2 cellular contexts compared by ENCODE assay signal in the genomic region with DNA sequence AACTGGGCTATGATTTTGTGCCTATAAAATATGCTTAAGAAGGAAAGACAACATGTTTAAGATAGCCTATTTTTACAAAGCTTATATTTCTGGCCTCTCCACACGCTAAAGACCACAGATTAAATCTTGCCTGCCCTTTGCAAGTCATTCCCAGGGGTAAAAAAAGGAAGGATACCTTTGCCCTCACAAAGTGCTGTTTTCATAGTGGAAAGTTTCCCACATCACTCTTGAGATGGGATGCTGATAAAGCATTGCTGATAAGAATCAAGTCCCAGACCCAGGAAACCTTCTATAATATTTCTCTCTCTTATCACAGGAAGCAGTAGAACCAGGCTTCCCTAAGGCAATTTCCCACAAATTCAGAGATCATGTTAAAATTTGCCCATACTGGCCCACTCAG.
TF ChIP-seq lines count a peak whose summit lies in the region.

No MANE protein-coding gene starts in this region.

TF ChIP-seq in SK-N-SH, 30 proteins besides CTCF, POLR2A, EP300 and RAD21 (continued from another document):
- TF ChIP-seq, protein P1, sequence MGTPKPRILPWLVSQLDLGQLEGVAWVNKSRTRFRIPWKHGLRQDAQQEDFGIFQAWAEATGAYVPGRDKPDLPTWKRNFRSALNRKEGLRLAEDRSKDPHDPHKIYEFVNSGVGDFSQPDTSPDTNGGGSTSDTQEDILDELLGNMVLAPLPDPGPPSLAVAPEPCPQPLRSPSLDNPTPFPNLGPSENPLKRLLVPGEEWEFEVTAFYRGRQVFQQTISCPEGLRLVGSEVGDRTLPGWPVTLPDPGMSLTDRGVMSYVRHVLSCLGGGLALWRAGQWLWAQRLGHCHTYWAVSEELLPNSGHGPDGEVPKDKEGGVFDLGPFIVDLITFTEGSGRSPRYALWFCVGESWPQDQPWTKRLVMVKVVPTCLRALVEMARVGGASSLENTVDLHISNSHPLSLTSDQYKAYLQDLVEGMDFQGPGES (IDR thresholded peaks at IDR 0.05; ENCODE audit: low read depth, low read length) = no peak
- TF ChIP-seq ELF1 (IDR thresholded peaks at IDR 0.05) = no peak
TF ChIP-seq in SK-N-SH: peak in this region for 1.

TF ChIP-seq in SK-N-SH treated with all-trans-retinoic acid at 6 μM for 48 hours, 23 proteins besides CTCF, POLR2A, EP300 and RAD21:
- TF ChIP-seq, protein P2, sequence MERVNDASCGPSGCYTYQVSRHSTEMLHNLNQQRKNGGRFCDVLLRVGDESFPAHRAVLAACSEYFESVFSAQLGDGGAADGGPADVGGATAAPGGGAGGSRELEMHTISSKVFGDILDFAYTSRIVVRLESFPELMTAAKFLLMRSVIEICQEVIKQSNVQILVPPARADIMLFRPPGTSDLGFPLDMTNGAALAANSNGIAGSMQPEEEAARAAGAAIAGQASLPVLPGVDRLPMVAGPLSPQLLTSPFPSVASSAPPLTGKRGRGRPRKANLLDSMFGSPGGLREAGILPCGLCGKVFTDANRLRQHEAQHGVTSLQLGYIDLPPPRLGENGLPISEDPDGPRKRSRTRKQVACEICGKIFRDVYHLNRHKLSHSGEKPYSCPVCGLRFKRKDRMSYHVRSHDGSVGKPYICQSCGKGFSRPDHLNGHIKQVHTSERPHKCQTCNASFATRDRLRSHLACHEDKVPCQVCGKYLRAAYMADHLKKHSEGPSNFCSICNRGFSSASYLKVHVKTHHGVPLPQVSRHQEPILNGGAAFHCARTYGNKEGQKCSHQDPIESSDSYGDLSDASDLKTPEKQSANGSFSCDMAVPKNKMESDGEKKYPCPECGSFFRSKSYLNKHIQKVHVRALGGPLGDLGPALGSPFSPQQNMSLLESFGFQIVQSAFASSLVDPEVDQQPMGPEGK (CRISPR knock-in tag; IDR thresholded peaks at IDR 0.05; ENCODE audit: borderline replicate concordance) = no peak
- no peak for TF ChIP-seq RARB (CRISPR knock-in tag; IDR thresholded peaks at IDR 0.05)
- TF ChIP-seq ZFP30 (CRISPR knock-in tag; IDR thresholded peaks at IDR 0.05) = no peak
- TF ChIP-seq CSDC2 (CRISPR knock-in tag; IDR thresholded peaks at IDR 0.05) = no peak
- no peak for TF ChIP-seq ARNTL (CRISPR knock-in tag; IDR thresholded peaks at IDR 0.05; ENCODE audit: borderline replicate concordance, low read depth)
- TF ChIP-seq ESRRG (CRISPR knock-in tag; IDR thresholded peaks at IDR 0.05) = no peak
- TF ChIP-seq, protein P3, sequence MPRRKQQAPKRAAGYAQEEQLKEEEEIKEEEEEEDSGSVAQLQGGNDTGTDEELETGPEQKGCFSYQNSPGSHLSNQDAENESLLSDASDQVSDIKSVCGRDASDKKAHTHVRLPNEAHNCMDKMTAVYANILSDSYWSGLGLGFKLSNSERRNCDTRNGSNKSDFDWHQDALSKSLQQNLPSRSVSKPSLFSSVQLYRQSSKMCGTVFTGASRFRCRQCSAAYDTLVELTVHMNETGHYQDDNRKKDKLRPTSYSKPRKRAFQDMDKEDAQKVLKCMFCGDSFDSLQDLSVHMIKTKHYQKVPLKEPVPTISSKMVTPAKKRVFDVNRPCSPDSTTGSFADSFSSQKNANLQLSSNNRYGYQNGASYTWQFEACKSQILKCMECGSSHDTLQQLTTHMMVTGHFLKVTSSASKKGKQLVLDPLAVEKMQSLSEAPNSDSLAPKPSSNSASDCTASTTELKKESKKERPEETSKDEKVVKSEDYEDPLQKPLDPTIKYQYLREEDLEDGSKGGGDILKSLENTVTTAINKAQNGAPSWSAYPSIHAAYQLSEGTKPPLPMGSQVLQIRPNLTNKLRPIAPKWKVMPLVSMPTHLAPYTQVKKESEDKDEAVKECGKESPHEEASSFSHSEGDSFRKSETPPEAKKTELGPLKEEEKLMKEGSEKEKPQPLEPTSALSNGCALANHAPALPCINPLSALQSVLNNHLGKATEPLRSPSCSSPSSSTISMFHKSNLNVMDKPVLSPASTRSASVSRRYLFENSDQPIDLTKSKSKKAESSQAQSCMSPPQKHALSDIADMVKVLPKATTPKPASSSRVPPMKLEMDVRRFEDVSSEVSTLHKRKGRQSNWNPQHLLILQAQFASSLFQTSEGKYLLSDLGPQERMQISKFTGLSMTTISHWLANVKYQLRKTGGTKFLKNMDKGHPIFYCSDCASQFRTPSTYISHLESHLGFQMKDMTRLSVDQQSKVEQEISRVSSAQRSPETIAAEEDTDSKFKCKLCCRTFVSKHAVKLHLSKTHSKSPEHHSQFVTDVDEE (CRISPR knock-in tag; IDR thresholded peaks at IDR 0.05) = no peak
